ENCODE assay signal across 13 cellular contexts in the genomic region with DNA sequence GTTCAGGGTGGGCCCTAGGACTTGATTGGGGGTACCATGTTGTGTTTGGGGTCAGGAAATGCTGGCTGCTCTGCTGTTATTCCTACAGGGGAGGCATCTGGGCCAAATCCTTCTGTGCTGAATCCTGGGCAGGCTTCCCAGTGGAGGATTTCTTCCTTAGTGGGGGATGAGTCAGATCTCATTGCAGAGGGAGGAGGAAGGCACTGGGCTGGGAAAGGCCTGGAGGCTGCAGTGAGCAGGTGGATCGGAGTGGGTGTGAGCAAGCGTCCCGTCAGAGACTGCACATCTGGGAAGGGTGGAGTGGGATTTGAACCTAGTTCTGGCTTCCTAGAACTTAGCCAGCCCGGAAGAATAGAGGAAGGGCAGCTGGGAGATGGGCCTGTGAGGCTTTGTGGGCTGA. TPM values are rescaled to one million over a fixed set of nuclear protein-coding genes. Genes with fewer than 3 reads are reported as not detected.
DNase-seq lines count a peak whose midpoint lies in the region; ATAC-seq and TF ChIP-seq lines count a peak whose summit lies in the region.
"Had no signal": no experiment of that assay in that cellular context is flagged by ENCODE, and none has a peak within 500 bp of the region (broad histone marks: within the 10 kb centered on the region; RNA-seq: fewer than 3 reads in every experiment).

No MANE protein-coding gene starts in this region.

- DNase-seq in AG08395 (ENCODE audit: low spot score) (peak; percentile 88), HS-5 (ENCODE audit: low read depth) (peak; percentile 56), iris pigment epithelial cell (ENCODE audit: low read depth) (peak; percentile 70), NCI-H1436 (lab: John Stamatoyannopoulos, UW) (no peak), hippocampal formation (lab: John Stamatoyannopoulos, UW) (no peak), NCI-H345 treated with DMSO at 0.1 percent for 48 hours (lab: John Stamatoyannopoulos, UW; ENCODE audit: unreplicated experiment) (no peak)
- DNase-seq: activated CD4-positive, CD25-positive, alpha-beta regulatory T cell treated with anti-CD3 and anti-CD28 coated beads, Interleukin-2, amount 50 U/mL, for 72 hours; colonic mucosa; NCI-H1092 treated with DMSO at 0.1 percent for 48 hours; NCI-H526 treated with DMSO at 0.1 percent for 48 hours had no signal

- no peak for TF ChIP-seq CTCF in brain (conservative IDR thresholded peaks at IDR 0.05)

- peaks cover 9% of the 10 kb centered on the region for H3K36me3 Mint-ChIP-seq in brain

- peaks cover 29% of the 10 kb centered on the region for H3K4me1 Mint-ChIP-seq in brain

- no peaks in the 10 kb centered on the region for H3K9me3 Mint-ChIP-seq in brain
- H3K9me3 Mint-ChIP-seq: activated T-helper 2 cell treated with anti-CD3 and anti-CD28 coated beads, Interferon-gamma antibody, Interleukin-2, Interleukin-4, amounts not matched to agents 10 μg/mL and 5 μg/mL and 100 μg/mL, durations not matched to agents 14 hours and 24 hours and 36 hours had no signal

- peak overlapping the region in 2 of 5 experiments; percentile 41 for H3K4me3 Mint-ChIP-seq in brain

- ATAC-seq in GM21528 (IDR thresholded peaks at IDR 0.05; ENCODE audit: low FRiP score, unreplicated experiment) = no peak

- H3K27ac Mint-ChIP-seq in brain = peak overlapping the region in 3 of 5 experiments; percentile 45 to 90 (median 85)
- H3K27ac Mint-ChIP-seq: activated T-helper 2 cell treated with anti-CD3 and anti-CD28 coated beads, Interferon-gamma antibody, Interleukin-2, Interleukin-4, amounts not matched to agents 10 μg/mL and 5 μg/mL and 100 μg/mL, durations not matched to agents 14 hours and 24 hours and 36 hours had no signal

- H3K27me3 Mint-ChIP-seq in brain = peaks cover 2% of the 10 kb centered on the region

RNA-seq across cellular contexts. Expression of gene CCDC124, which starts 11.5 kb away (rescaled TPM):
- 156 TPM for polyA plus RNA-seq in brain (ENCODE audit: insufficient read depth, low read depth, low replicate concordance)

RNA-seq across cellular contexts. Expression of gene KCNN1, which starts 22.6 kb away (rescaled TPM):
- polyA plus RNA-seq in brain (ENCODE audit: insufficient read depth, low read depth, low replicate concordance) = 25.3 TPM

Comparison
In these comparisons a context has a peak if more than half of its experiments do, and no peak if none do; other contexts are left out.
1. DNase-seq: peak in AG08395 (single experiment), HS-5 (single experiment) and iris pigment epithelial cell (single experiment); none in NCI-H1436 (single experiment), hippocampal formation (0 of 2) and NCI-H345 treated with DMSO at 0.1 percent for 48 hours (single experiment).